In genomic region chr3:133188996-133189395, GRCh38 we compare ENCODE assay signal across 23 cellular contexts.
"Had no signal": no experiment of that assay in that cellular context is flagged by ENCODE, and none has a peak within 500 bp of the region (broad histone marks: within the 10 kb centered on the region; RNA-seq: fewer than 3 reads in every experiment).

No MANE protein-coding gene starts in this region.

- DNase-seq: activated CD4-positive, alpha-beta memory T cell treated with anti-CD3 and anti-CD28 coated beads for 36 hours; activated CD4-positive, alpha-beta T cell treated with anti-CD3 and anti-CD28 coated beads, Interleukin-2, amount 10 ng/mL, durations not matched to agents 24 days and 14 days; activated CD4-positive, CD25-positive, alpha-beta regulatory T cell treated with anti-CD3 and anti-CD28 coated beads, Interleukin-2, amount 50 U/mL, for 72 hours; activated T-cell treated with anti-CD3 and anti-CD28 coated beads, Interleukin-2, amount 50 U/mL, for 4 hours; anterior cingulate cortex; dermis blood vessel endothelial cell; effector CD4-positive, alpha-beta T cell; foreskin keratinocyte; heart left ventricle; hypothalamus; immature natural killer cell; kidney; left colon; naive B cell; nephron progenitor cell; psoas muscle; sigmoid colon; small intestine; stimulated activated CD4-positive, alpha-beta T cell treated with anti-CD3 and anti-CD28 coated beads, Interleukin-4, amount 100 ng/mL, for 24 hours; trophoblast cell had no signal

- ATAC-seq: activated T-cell treated with anti-CD3 and anti-CD28 coated beads, Interleukin-2, amount 50 U/mL, for 4 hours; foreskin keratinocyte; heart left ventricle; left colon; psoas muscle; stimulated activated effector memory CD8-positive, alpha-beta T cell treated with anti-CD3 and anti-CD28 coated beads, Interleukin-12 subunit alpha, Interleukin-12 subunit beta, amount 100 ng/mL, for 72 hours had no signal

- H3K4me3 ChIP-seq: esophagus muscularis mucosa, heart left ventricle, psoas muscle, sigmoid colon, thoracic aorta had no signal
